Comparison of ENCODE assay signal across 34 cellular contexts in genomic region chr13:81987677-81988357, GRCh38.
DNase-seq lines count a peak whose midpoint lies in the region; ATAC-seq, FAIRE-seq and TF ChIP-seq lines count a peak whose summit lies in the region.
"Had no signal": no experiment of that assay in that cellular context is flagged by ENCODE, and none has a peak within 500 bp of the region (broad histone marks: within the 10 kb centered on the region; RNA-seq: fewer than 3 reads in every experiment).

No MANE protein-coding gene starts in this region.

- no peaks in the 10 kb centered on the region for H3K36me3 Mint-ChIP-seq in progenitor cell of endocrine pancreas (ENCODE audit: insufficient read depth)
- H3K36me3 Mint-ChIP-seq: naive B cell, type B pancreatic cell had no signal

- no peak overlapping the region for H3K27ac ChIP-seq in iPS DF 6.9 (ENCODE audit: low read length)
- H3K27ac ChIP-seq: colonic mucosa, hepatocyte, PC-9, psoas muscle, SK-N-MC had no signal

- DNase-seq in DMS153 (lab: John Stamatoyannopoulos, UW): peak; percentile 27
- no peak for DNase-seq in DMS153 treated with DMSO at 0.1 percent for 48 hours (lab: John Stamatoyannopoulos, UW; ENCODE audit: unreplicated experiment)
- peak; percentile 85 for DNase-seq in NCI-H69 (lab: John Stamatoyannopoulos, UW)
- peak; percentile 31 for DNase-seq in iPS DF 6.9 (ENCODE audit: low read depth, low spot score)
- no peak for DNase-seq in progenitor cell of endocrine pancreas (ENCODE audit: low spot score, unreplicated experiment)
- no peak for DNase-seq in GM12892 (ENCODE audit: insufficient read length)
- DNase-seq in NCI-H1694 (lab: John Stamatoyannopoulos, UW): no peak
- DNase-seq: 8988T; activated CD4-positive, alpha-beta T cell treated with anti-CD3 and anti-CD28 coated beads, Interleukin-2, amount 50 U/mL, for 4 hours; activated naive CD8-positive, alpha-beta T cell treated with anti-CD3 and anti-CD28 coated beads, Interleukin-2, amount 50 U/mL, for 24 hours; activated T-cell treated with anti-CD3 and anti-CD28 coated beads, Interleukin-2, amount 50 U/mL, for 72 hours; AML-193; CD4-positive, alpha-beta T cell; colonic mucosa; effector CD4-positive, alpha-beta T cell; EL; Kasumi-1; naive B cell; NCI-H187; NCI-H2171 treated with DMSO at 0.1 percent for 48 hours; NCI-H510A treated with DMSO at 0.1 percent for 48 hours; NK-92 treated with Interleukin-12 subunit alpha and Interleukin-12 subunit beta, amount 100 ng/mL, for 24 hours; nucleus accumbens; PC-9; psoas muscle; stimulated activated CD4-positive, alpha-beta T cell treated with anti-CD3 and anti-CD28 coated beads, Interleukin-4, amount 100 ng/mL, for 24 hours; T-helper 1 cell had no signal

- no peaks in the 10 kb centered on the region for H3K36me3 ChIP-seq in iPS DF 6.9 (ENCODE audit: control insufficient read depth, insufficient read depth, low read length)
- H3K36me3 ChIP-seq: colonic mucosa had no signal

- peaks cover 27% of the 10 kb centered on the region for H3K4me1 Mint-ChIP-seq in progenitor cell of endocrine pancreas (ENCODE audit: low read depth)
- H3K4me1 Mint-ChIP-seq: activated naive CD8-positive, alpha-beta T cell treated with anti-CD3 and anti-CD28 coated beads, Interleukin-2, amount 50 U/mL, for 24 hours; naive B cell had no signal

- no peaks in the 10 kb centered on the region for H3K27me3 ChIP-seq in iPS DF 6.9 (ENCODE audit: control insufficient read depth, insufficient read depth, low read length)
- H3K27me3 ChIP-seq: colonic mucosa, hepatocyte had no signal

- H3K9me3 ChIP-seq in iPS DF 6.9 (ENCODE audit: control insufficient read depth, insufficient read depth, low read length): no peaks in the 10 kb centered on the region
- H3K9me3 ChIP-seq: colonic mucosa, psoas muscle had no signal

- TF ChIP-seq POLR2A in GM12892 (IDR thresholded peaks at IDR 0.05; ENCODE audit: low read depth, low read length): no peak

- peaks cover 5% of the 10 kb centered on the region for H3K9me3 Mint-ChIP-seq in progenitor cell of endocrine pancreas (ENCODE audit: low read depth)
- H3K9me3 Mint-ChIP-seq: type B pancreatic cell had no signal

- no peak for TF ChIP-seq CTCF in progenitor cell of endocrine pancreas (IDR thresholded peaks at IDR 0.05; ENCODE audit: unreplicated experiment)

- H3K4me3 ChIP-seq in iPS DF 6.9 (ENCODE audit: low read length): no peak overlapping the region
- H3K4me3 ChIP-seq: colonic mucosa, GM12878, hepatocyte, PC-9, psoas muscle, SK-N-MC had no signal

- no peak for FAIRE-seq in GM12892 (lab: Jason Lieb, UNC)
- FAIRE-seq: GM12878, keratinocyte had no signal

- ATAC-seq in HG02759 (IDR thresholded peaks at IDR 0.05; ENCODE audit: unreplicated experiment): no peak
- ATAC-seq: activated naive CD8-positive, alpha-beta T cell treated with anti-CD3 and anti-CD28 coated beads, Interleukin-2, amount 50 U/mL, for 24 hours; activated T-cell treated with anti-CD3 and anti-CD28 coated beads, Interleukin-2, amount 50 U/mL, for 72 hours; GM12878; psoas muscle; sciatic nerve had no signal

- peak overlapping the region; percentile 43 for H3K27ac Mint-ChIP-seq in progenitor cell of endocrine pancreas
- H3K27ac Mint-ChIP-seq: activated naive CD8-positive, alpha-beta T cell treated with anti-CD3 and anti-CD28 coated beads, Interleukin-2, amount 50 U/mL, for 24 hours; activated T-cell treated with anti-CD3 and anti-CD28 coated beads, Interleukin-2, amount 50 U/mL, for 72 hours; CD4-positive, alpha-beta T cell; naive B cell; type B pancreatic cell had no signal

- H3K4me1 ChIP-seq in iPS DF 6.9 (ENCODE audit: control insufficient read depth, insufficient read depth, low read length): peaks cover 3% of the 10 kb centered on the region; the same call in 1 of the 2 replicates
- H3K4me1 ChIP-seq: colonic mucosa, psoas muscle had no signal

- no peak overlapping the region for H3K4me3 Mint-ChIP-seq in progenitor cell of endocrine pancreas (ENCODE audit: low read depth)
- H3K4me3 Mint-ChIP-seq: activated naive CD8-positive, alpha-beta T cell treated with anti-CD3 and anti-CD28 coated beads, Interleukin-2, amount 50 U/mL, for 24 hours; activated T-cell treated with anti-CD3 and anti-CD28 coated beads, Interleukin-2, amount 50 U/mL, for 72 hours; CD4-positive, alpha-beta T cell; naive B cell; type B pancreatic cell had no signal

- no CpG with 5 or more reads among the region's 3 CpGs for WGBS in iPS DF 6.9 (ENCODE audit: insufficient coverage, insufficient read length)

- H3K27me3 Mint-ChIP-seq in progenitor cell of endocrine pancreas: no peaks in the 10 kb centered on the region
- H3K27me3 Mint-ChIP-seq: CD4-positive, alpha-beta T cell; naive B cell; type B pancreatic cell had no signal

Comparison
In these comparisons a context has a peak if more than half of its experiments do, and no peak if none do; other contexts are left out.
1. DNase-seq: peak in DMS153 (single experiment), NCI-H69 (single experiment) and iPS DF 6.9 (single experiment); none in DMS153 treated with DMSO at 0.1 percent for 48 hours (single experiment), progenitor cell of endocrine pancreas (single experiment), GM12892 (single experiment) and NCI-H1694 (single experiment).